In the genomic region with DNA sequence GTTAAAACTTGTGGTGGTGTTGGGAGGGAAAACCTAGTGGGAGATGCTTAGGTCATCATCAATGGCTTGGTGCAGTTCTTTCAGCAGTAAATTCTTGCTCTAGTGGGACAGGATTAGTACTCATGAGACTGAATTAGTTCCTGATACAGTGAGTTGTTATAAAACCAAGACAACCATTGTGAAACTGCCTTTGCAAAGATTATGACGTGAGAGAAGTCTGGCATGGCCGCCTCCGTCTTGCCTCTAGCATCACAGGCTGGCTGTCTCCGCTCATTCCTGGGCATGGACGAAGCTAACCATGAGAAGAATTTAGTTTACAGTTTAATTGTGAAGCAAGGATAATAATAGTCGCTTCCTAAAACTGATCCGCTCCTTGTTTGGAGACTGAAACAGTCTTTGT, we compare ENCODE assay signal across 7 cellular contexts.
DNase-seq lines count a peak whose midpoint lies in the region; ATAC-seq and TF ChIP-seq lines count a peak whose summit lies in the region.

No MANE protein-coding gene starts in this region.

- H3K27ac Mint-ChIP-seq in stimulated activated naive B cell treated with anti-CD40 and anti-IgM and Interleukin-4, amounts not matched to agents 10 μg/mL and 1 μg/mL and 100 μg/mL, for 72 hours, result peak overlapping the region; percentile 96

- H3K4me3 Mint-ChIP-seq in stimulated activated naive B cell treated with anti-CD40 and anti-IgM and Interleukin-4, amounts not matched to agents 10 μg/mL and 1 μg/mL and 100 μg/mL, for 72 hours, result peak overlapping the region; percentile 74

- H3K36me3 Mint-ChIP-seq in stimulated activated naive B cell treated with anti-CD40 and anti-IgM and Interleukin-4, amounts not matched to agents 10 μg/mL and 1 μg/mL and 100 μg/mL, for 72 hours, result peaks cover under 1% of the 10 kb centered on the region in 2 donors

- DNase-seq in stimulated activated naive B cell treated with anti-CD40 and anti-IgM and Interleukin-4, amounts not matched to agents 10 μg/mL and 1 μg/mL and 100 μg/mL, for 72 hours, result peak; percentile 58
- no peak for DNase-seq in stimulated activated CD4-positive, alpha-beta T cell treated with anti-CD3 and anti-CD28 coated beads, Interleukin-4, amount 100 ng/mL, for 4 hours
- no peak for DNase-seq in activated CD4-positive, alpha-beta T cell treated with anti-CD3 and anti-CD28 coated beads for 48 hours
- no peak for DNase-seq in COR-L47 (lab: John Stamatoyannopoulos, UW)

- peaks cover under 1 to 7% of the 10 kb centered on the region in 2 donors for H3K9me3 Mint-ChIP-seq in stimulated activated naive B cell treated with anti-CD40 and anti-IgM and Interleukin-4, amounts not matched to agents 10 μg/mL and 1 μg/mL and 100 μg/mL, for 72 hours

- ATAC-seq in GM19324 (IDR thresholded peaks at IDR 0.05; ENCODE audit: low FRiP score, unreplicated experiment), result peak; percentile 59
- ATAC-seq in HG03025 (IDR thresholded peaks at IDR 0.05; ENCODE audit: low FRiP score, unreplicated experiment), result peak; percentile 73
- ATAC-seq in SK-N-SH treated with all-trans-retinoic acid at 6 μM for 48 hours, result peak; percentile 65; the same call in 2 of the 3 replicates
- ATAC-seq in stimulated activated naive B cell treated with anti-CD40 and anti-IgM and Interleukin-4, amounts not matched to agents 10 μg/mL and 1 μg/mL and 100 μg/mL, for 72 hours (replicated peaks), result peak; percentile 82 to 83

- H3K4me1 Mint-ChIP-seq in stimulated activated naive B cell treated with anti-CD40 and anti-IgM and Interleukin-4, amounts not matched to agents 10 μg/mL and 1 μg/mL and 100 μg/mL, for 72 hours, result peaks cover 40 to 56% of the 10 kb centered on the region in 2 donors

- no peaks in the 10 kb centered on the region for H3K27me3 Mint-ChIP-seq in stimulated activated naive B cell treated with anti-CD40 and anti-IgM and Interleukin-4, amounts not matched to agents 10 μg/mL and 1 μg/mL and 100 μg/mL, for 72 hours

TF ChIP-seq in SK-N-SH treated with all-trans-retinoic acid at 6 μM for 48 hours, 23 proteins besides CTCF, POLR2A, EP300 and RAD21:
- no peak for TF ChIP-seq GLIS3 (CRISPR knock-in tag; IDR thresholded peaks at IDR 0.05)
- TF ChIP-seq ZNF8 (CRISPR knock-in tag; IDR thresholded peaks at IDR 0.05), result no peak
- no peak for TF ChIP-seq ISL1 (CRISPR knock-in tag; IDR thresholded peaks at IDR 0.05)
- TF ChIP-seq ZNF70 (CRISPR knock-in tag; IDR thresholded peaks at IDR 0.05), result no peak
- no peak for TF ChIP-seq ZFP3 (CRISPR knock-in tag; IDR thresholded peaks at IDR 0.05)
- TF ChIP-seq, protein P1, sequence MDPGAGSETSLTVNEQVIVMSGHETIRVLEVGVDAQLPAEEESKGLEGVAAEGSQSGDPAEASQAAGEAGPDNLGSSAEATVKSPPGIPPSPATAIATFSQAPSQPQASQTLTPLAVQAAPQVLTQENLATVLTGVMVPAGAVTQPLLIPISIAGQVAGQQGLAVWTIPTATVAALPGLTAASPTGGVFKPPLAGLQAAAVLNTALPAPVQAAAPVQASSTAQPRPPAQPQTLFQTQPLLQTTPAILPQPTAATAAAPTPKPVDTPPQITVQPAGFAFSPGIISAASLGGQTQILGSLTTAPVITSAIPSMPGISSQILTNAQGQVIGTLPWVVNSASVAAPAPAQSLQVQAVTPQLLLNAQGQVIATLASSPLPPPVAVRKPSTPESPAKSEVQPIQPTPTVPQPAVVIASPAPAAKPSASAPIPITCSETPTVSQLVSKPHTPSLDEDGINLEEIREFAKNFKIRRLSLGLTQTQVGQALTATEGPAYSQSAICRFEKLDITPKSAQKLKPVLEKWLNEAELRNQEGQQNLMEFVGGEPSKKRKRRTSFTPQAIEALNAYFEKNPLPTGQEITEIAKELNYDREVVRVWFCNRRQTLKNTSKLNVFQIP (CRISPR knock-in tag; IDR thresholded peaks at IDR 0.05; ENCODE audit: borderline replicate concordance, low read depth), result no peak
- TF ChIP-seq CSRNP3 (CRISPR knock-in tag; IDR thresholded peaks at IDR 0.05), result no peak
